In the genomic region with DNA sequence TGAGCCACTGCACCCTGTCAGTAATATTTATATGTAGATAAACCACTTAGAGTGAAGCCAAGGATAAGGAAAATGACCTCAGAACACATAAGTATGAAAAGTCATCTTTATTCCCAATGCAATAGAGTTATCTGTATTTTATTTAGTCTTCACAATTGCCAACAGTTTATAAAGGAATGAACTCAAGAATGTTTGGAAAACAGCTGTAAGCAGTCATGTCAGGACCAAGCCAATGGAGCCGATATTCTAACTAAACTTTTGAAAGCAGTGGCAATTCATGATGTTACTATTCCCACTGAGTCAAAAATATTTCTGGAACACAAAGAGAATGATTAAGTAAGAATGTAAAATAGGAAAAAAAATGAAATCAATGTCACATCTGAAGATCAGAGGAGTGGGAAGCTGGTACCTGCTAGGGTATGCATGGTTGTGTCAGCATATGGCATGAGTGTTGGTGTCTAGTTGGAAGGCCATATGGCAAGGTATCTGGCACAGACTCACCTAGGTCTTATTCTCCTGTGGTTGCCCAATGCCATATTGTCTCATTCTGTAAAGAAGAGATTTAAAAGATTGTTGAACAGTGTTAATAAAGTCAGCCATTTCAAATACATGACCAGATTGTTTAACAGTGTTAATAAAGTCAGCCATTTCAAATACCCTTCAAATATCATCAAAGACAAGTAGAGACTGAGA, we compare ENCODE assay signal across 1 cellular context.
TF ChIP-seq lines count a peak whose summit lies in the region.

No MANE protein-coding gene starts in this region.

TF ChIP-seq in IMR-90, 13 proteins besides CTCF, POLR2A, EP300 and RAD21 (continued from another document):
- TF ChIP-seq USF2 (IDR thresholded peaks at IDR 0.05; ENCODE audit: low read depth, low read length) (no peak), CHD1 (IDR thresholded peaks at IDR 0.05; ENCODE audit: low read depth, low read length) (no peak), MAZ (IDR thresholded peaks at IDR 0.05; ENCODE audit: borderline replicate concordance, low read depth, low read length) (no peak), ELK1 (IDR thresholded peaks at IDR 0.05; ENCODE audit: borderline replicate concordance, low read depth, low read length) (no peak), SMC3 (IDR thresholded peaks at IDR 0.05; ENCODE audit: low read depth, low read length) (no peak), MAFK (IDR thresholded peaks at IDR 0.05; ENCODE audit: low read depth, low read length) (no peak), CEBPB (IDR thresholded peaks at IDR 0.05; ENCODE audit: low read depth, low read length) (no peak), NFE2L2 (IDR thresholded peaks at IDR 0.05; ENCODE audit: low read depth, low read length) (no peak), BHLHE40 (IDR thresholded peaks at IDR 0.05; ENCODE audit: low read depth, low read length) (no peak)
